ENCODE assay signal across 10 cellular contexts in the genomic region with DNA sequence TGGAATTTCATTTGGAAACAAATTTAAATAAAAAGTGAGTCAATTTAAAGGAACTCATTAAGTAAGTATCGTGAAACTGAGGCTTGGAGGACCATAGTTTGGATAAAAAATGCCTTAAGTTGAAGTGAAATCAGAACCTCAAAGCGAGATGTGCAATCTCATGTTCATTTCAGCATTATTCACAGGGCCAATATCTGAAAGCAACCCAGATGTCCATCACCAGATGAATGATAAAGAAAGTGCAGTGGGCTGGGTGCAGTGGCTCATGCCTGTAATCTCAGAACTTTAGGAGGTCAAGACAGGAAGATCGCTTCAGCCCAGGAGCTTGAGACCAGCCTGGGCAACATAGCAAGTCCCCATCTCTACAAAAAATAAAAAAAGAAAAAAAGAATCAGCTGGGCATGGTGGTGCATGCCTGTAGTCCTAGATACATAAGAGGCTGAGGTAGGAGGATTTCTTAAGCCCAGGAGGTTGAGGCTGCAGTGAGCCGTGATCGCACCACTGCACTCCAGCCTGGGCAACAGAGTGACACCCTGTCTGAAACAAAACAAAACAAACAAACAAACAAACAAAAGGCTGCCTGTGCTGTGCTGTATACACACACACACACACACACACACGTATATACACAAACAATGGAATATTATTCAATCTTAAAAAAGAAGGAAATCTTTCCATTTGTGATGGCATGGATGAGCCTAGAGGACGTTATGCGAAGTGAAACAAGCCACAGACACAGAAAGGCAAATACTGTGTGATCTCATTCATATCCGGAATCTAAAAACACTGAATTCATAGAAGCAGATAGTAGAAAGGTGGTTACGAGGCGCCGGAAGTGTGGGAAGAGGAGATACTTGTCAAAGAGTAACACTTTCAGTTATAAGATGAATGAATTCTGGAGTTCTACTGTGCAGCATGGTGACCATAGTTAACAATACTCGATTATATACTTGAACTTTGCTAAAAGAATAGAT. TPM values are rescaled to one million over a fixed set of nuclear protein-coding genes. Genes with fewer than 3 reads are reported as not detected.
DNase-seq lines count a peak whose midpoint lies in the region; ATAC-seq and TF ChIP-seq lines count a peak whose summit lies in the region.
"Had no signal": no experiment of that assay in that cellular context is flagged by ENCODE, and none has a peak within 500 bp of the region (broad histone marks: within the 10 kb centered on the region; RNA-seq: fewer than 3 reads in every experiment).

No MANE protein-coding gene starts in this region.

- ATAC-seq in GM21529 (IDR thresholded peaks at IDR 0.05; ENCODE audit: unreplicated experiment) (peak; percentile 87), left cardiac atrium (no peak)
- ATAC-seq: esophagus mucosa had no signal

- H2BK12ac ChIP-seq in H9 (ENCODE audit: insufficient read length, low read depth, low read length): no peak overlapping the region

- no peak overlapping the region for H3T11ph ChIP-seq in H9 (ENCODE audit: low read length)

- no peaks in the 10 kb centered on the region for H3K27me3 ChIP-seq in BLaER1 treated with 17β-estradiol and CSF1 and Interleukin-3, amounts not matched to agents 10 nM and 100 nM
- no peaks in the 10 kb centered on the region for H3K27me3 ChIP-seq in Loucy (ENCODE audit: insufficient read depth, low read length, poor library complexity, severe bottlenecking)
- no peaks in the 10 kb centered on the region for H3K27me3 ChIP-seq in H9 (ENCODE audit: insufficient read depth, low read length)

- CTCF ChIA-PET in activated naive CD4-positive, alpha-beta T cell treated with anti-CD3 and anti-CD28 coated beads, Interleukin-2, amount 10 ng/mL, durations not matched to agents 7 days and 5 days (lab: Charles Lee): interaction anchor here (0.7 kb wide), 3 partner anchors 16 to 367 kb away, joined by 3 read pairs; no protein-coding TSS in a partner anchor

- H3K36me3 Mint-ChIP-seq in activated naive CD4-positive, alpha-beta T cell treated with anti-CD3 and anti-CD28 coated beads, Interleukin-2, amount 10 ng/mL, durations not matched to agents 7 days and 5 days: no peaks in the 10 kb centered on the region
- no peaks in the 10 kb centered on the region for H3K36me3 Mint-ChIP-seq in H9 (ENCODE audit: insufficient read depth in 1 of 3, low read depth in 3 of 3)

- H2BK5ac ChIP-seq in H9 (ENCODE audit: insufficient read length, low read length): no peak overlapping the region

- H3K79me1 ChIP-seq in H9 (ENCODE audit: insufficient read depth, low read depth, low read length, poor library complexity, severe bottlenecking): no peaks in the 10 kb centered on the region

- peak overlapping the region; percentile 88 for H3K27ac Mint-ChIP-seq in activated naive CD4-positive, alpha-beta T cell treated with anti-CD3 and anti-CD28 coated beads, Interleukin-2, amount 10 ng/mL, durations not matched to agents 7 days and 5 days
- H3K27ac Mint-ChIP-seq in H9: no peak overlapping the region

- peaks cover 0 to 9% (median 0%) of the 10 kb centered on the region in 11 experiments; a peak in 4 of 22 replicates for H3K9me3 ChIP-seq in BLaER1 treated with 17β-estradiol and CSF1 and Interleukin-3, amounts not matched to agents 10 nM and 100 nM (replicated peaks in 1 of 11)
- H3K9me3 ChIP-seq in Loucy (ENCODE audit: insufficient read depth, low read depth, low read length) (no peaks in the 10 kb centered on the region), H9 (ENCODE audit: control insufficient read depth, low read depth, low read length) (no peaks in the 10 kb centered on the region)

- no peaks in the 10 kb centered on the region for H3K9me2 ChIP-seq in Loucy (replicated peaks; ENCODE audit: low read depth, low read length)

- no peak overlapping the region for H2BK20ac ChIP-seq in H9 (ENCODE audit: low read depth, low read length, poor library complexity, severe bottlenecking)

- no peak overlapping the region for H3K18ac ChIP-seq in H9 (ENCODE audit: insufficient read length, low read depth, low read length)

- intact Hi-C loops in left cardiac atrium (cut with DNase I): no loop called here

- H3K4me3 Mint-ChIP-seq in activated naive CD4-positive, alpha-beta T cell treated with anti-CD3 and anti-CD28 coated beads, Interleukin-2, amount 10 ng/mL, durations not matched to agents 7 days and 5 days: peak overlapping the region; percentile 47
- no peak overlapping the region for H3K4me3 Mint-ChIP-seq in H9
- H3K4me3 Mint-ChIP-seq: neural crest cell had no signal

- WGBS in H9 (ENCODE audit: extremely low coverage, insufficient read length, low lambda C conversion rate): no CpG with 5 or more reads among the region's 13 CpGs

- 0 out of 2 replicates have a peak, but pooled peaks have one; percentile 28 for TF ChIP-seq CTCF in Loucy (conservative IDR thresholded peaks at IDR 0.05; ENCODE audit: low read length)
- no peak for TF ChIP-seq CTCF in coronary artery (IDR thresholded peaks at IDR 0.05)
- TF ChIP-seq CTCF in H9 (conservative IDR thresholded peaks at IDR 0.05): no peak

- H3K56ac ChIP-seq in H9 (ENCODE audit: insufficient read length, low read depth, low read length): no peak overlapping the region

- peaks cover 74 to 99% (median 97%) of the 10 kb centered on the region in 11 experiments for H4K20me1 ChIP-seq in BLaER1 treated with 17β-estradiol and CSF1 and Interleukin-3, amounts not matched to agents 10 nM and 100 nM
- H4K20me1 ChIP-seq in Loucy (ENCODE audit: insufficient read depth, low read length, poor library complexity, severe bottlenecking): no peaks in the 10 kb centered on the region
- no peaks in the 10 kb centered on the region for H4K20me1 ChIP-seq in H9 (ENCODE audit: control insufficient read depth, insufficient read depth, insufficient read length)

- peaks cover 62% of the 10 kb centered on the region for H3K27me3 Mint-ChIP-seq in activated naive CD4-positive, alpha-beta T cell treated with anti-CD3 and anti-CD28 coated beads, Interleukin-2, amount 10 ng/mL, durations not matched to agents 7 days and 5 days
- peaks cover 7% of the 10 kb centered on the region for H3K27me3 Mint-ChIP-seq in H9 (ENCODE audit: low read depth)

- no peak overlapping the region for H2BK120ac ChIP-seq in H9 (ENCODE audit: low read depth, low read length, poor library complexity, severe bottlenecking)

- H3K4me1 Mint-ChIP-seq in activated naive CD4-positive, alpha-beta T cell treated with anti-CD3 and anti-CD28 coated beads, Interleukin-2, amount 10 ng/mL, durations not matched to agents 7 days and 5 days: peaks cover 49% of the 10 kb centered on the region
- H3K4me1 Mint-ChIP-seq in H9: no peaks in the 10 kb centered on the region
- H3K4me1 Mint-ChIP-seq: neural crest cell had no signal

- H4K91ac ChIP-seq in H9 (ENCODE audit: insufficient read length, low read depth, low read length): no peak overlapping the region

- no peaks in the 10 kb centered on the region for H3F3A ChIP-seq in Loucy (ENCODE audit: low read depth)

- H3K27ac ChIP-seq in BLaER1 treated with 17β-estradiol and CSF1 and Interleukin-3, amounts not matched to agents 10 nM and 100 nM: peak overlapping the region in 1 of 11 experiments; percentile 41; a peak in 1 of 22 replicates
- H3K27ac ChIP-seq in coronary artery (no peak overlapping the region), H9 (ENCODE audit: insufficient read length, low read depth, low read length) (no peak overlapping the region)

- no peak overlapping the region for H3K9ac ChIP-seq in BLaER1 treated with 17β-estradiol and CSF1 and Interleukin-3, amounts not matched to agents 10 nM and 100 nM
- H3K9ac ChIP-seq in Loucy (ENCODE audit: low read depth, low read length, poor library complexity, severe bottlenecking) (peak overlapping the region; percentile 67), H9 (ENCODE audit: extremely low read depth, insufficient read length, low read length) (no peak overlapping the region)

- no peak overlapping the region for H3K23ac ChIP-seq in H9 (ENCODE audit: insufficient read length, low read depth, low read length)

- no peaks in the 10 kb centered on the region for H3K9me3 Mint-ChIP-seq in activated naive CD4-positive, alpha-beta T cell treated with anti-CD3 and anti-CD28 coated beads, Interleukin-2, amount 10 ng/mL, durations not matched to agents 7 days and 5 days
- H3K9me3 Mint-ChIP-seq in H9: no peaks in the 10 kb centered on the region
- H3K9me3 Mint-ChIP-seq: neural crest cell had no signal

- no peaks in the 10 kb centered on the region for H3K23me2 ChIP-seq in H9 (ENCODE audit: insufficient read length, low read depth, low read length, poor library complexity, severe bottlenecking)

- no peak overlapping the region for H4K8ac ChIP-seq in H9 (replicated peaks; ENCODE audit: insufficient read length, low read depth, low read length)

- no peak overlapping the region for H4K5ac ChIP-seq in H9 (ENCODE audit: insufficient read length, low read depth, low read length)

- peak; percentile 85 for DNase-seq in activated naive CD4-positive, alpha-beta T cell treated with anti-CD3 and anti-CD28 coated beads, Interleukin-2, amount 10 ng/mL, durations not matched to agents 7 days and 5 days
- no peak for DNase-seq in coronary artery (ENCODE audit: low spot score)
- no peak for DNase-seq in left cardiac atrium
- no peak for DNase-seq in NCI-H774 (lab: John Stamatoyannopoulos, UW)
- DNase-seq in H9: no peak

- no peak overlapping the region for H3K4me3 ChIP-seq in BLaER1 treated with 17β-estradiol and CSF1 and Interleukin-3, amounts not matched to agents 10 nM and 100 nM
- H3K4me3 ChIP-seq in Loucy (ENCODE audit: low read length, poor library complexity, severe bottlenecking) (peak overlapping the region; percentile 68), coronary artery (no peak overlapping the region)

- H2BK15ac ChIP-seq in H9 (ENCODE audit: low read depth, low read length): no peak overlapping the region

- peak overlapping the region; percentile 48 to 96 (median 81); a peak in 21 of 22 replicates for H3K4me2 ChIP-seq in BLaER1 treated with 17β-estradiol and CSF1 and Interleukin-3, amounts not matched to agents 10 nM and 100 nM
- H3K4me2 ChIP-seq in Loucy (ENCODE audit: low read depth, low read length, poor library complexity, severe bottlenecking) (peak overlapping the region; percentile 83), H9 (ENCODE audit: insufficient read depth, insufficient read length, low read length) (no peak overlapping the region)

- no peak overlapping the region for H3K4ac ChIP-seq in H9 (ENCODE audit: low read depth, low read length)

- peaks cover 79% of the 10 kb centered on the region for H3K79me2 ChIP-seq in Loucy (ENCODE audit: insufficient read depth, low read length)
- no peaks in the 10 kb centered on the region for H3K79me2 ChIP-seq in H9 (ENCODE audit: insufficient read depth, low read length)

- H3K14ac ChIP-seq in H9 (ENCODE audit: insufficient read depth, low read length): no peak overlapping the region

- peaks cover 0 to 31% (median 6%) of the 10 kb centered on the region in 11 experiments; a peak in 9 of 22 replicates for H3K36me3 ChIP-seq in BLaER1 treated with 17β-estradiol and CSF1 and Interleukin-3, amounts not matched to agents 10 nM and 100 nM
- H3K36me3 ChIP-seq in Loucy (ENCODE audit: insufficient read depth, low read length): no peaks in the 10 kb centered on the region

- H3K4me1 ChIP-seq in BLaER1 treated with 17β-estradiol and CSF1 and Interleukin-3, amounts not matched to agents 10 nM and 100 nM: peaks cover 64 to 96% (median 84%) of the 10 kb centered on the region in 10 experiments
- H3K4me1 ChIP-seq in Loucy (ENCODE audit: insufficient read depth, low read length, poor library complexity, severe bottlenecking) (peaks cover 78% of the 10 kb centered on the region), H9 (ENCODE audit: insufficient read depth, low read length) (no peaks in the 10 kb centered on the region)

- H2AK5ac ChIP-seq in H9 (ENCODE audit: insufficient read length, low read length): no peak overlapping the region

- H2AFZ ChIP-seq in Loucy (ENCODE audit: low read length) (no peak overlapping the region), H9 (ENCODE audit: low read length) (no peak overlapping the region)

RNA-seq across cellular contexts. Expression of gene SH3RF3, which starts 14.5 kb away (rescaled TPM):
- 1 to 10 TPM; 8.8 to 9.4 TPM for total RNA-seq in left cardiac atrium
- total RNA-seq in H9 (2021): 0.46 TPM in 2 replicates
